8 cellular contexts compared by ENCODE assay signal in genomic region chr5:113295111-113295539, GRCh38.
DNase-seq lines count a peak whose midpoint lies in the region; TF ChIP-seq lines count a peak whose summit lies in the region.

No MANE protein-coding gene starts in this region.

- H3K27me3 ChIP-seq in duodenal mucosa (ENCODE audit: control insufficient read depth in 1 of 2, insufficient read depth in 2 of 2, low read length in 2 of 2) (peaks cover 0 to 27% of the 10 kb centered on the region in 2 donors), muscle layer of duodenum (ENCODE audit: low read depth, low read length) (no peaks in the 10 kb centered on the region)

- H3K9me3 ChIP-seq in duodenal mucosa (ENCODE audit: control insufficient read depth in 1 of 2, low read length in 2 of 2) (no peaks in the 10 kb centered on the region), muscle layer of duodenum (ENCODE audit: control insufficient read depth in 1 of 2, low read length in 2 of 2) (no peaks in the 10 kb centered on the region)

- H3K9ac ChIP-seq in duodenal mucosa (ENCODE audit: low read depth in 1 of 2, low read length in 2 of 2) = peak overlapping the region in 1 of 2 donors; percentile 19

- TF ChIP-seq CTCF in AG10803 (conservative IDR thresholded peaks at IDR 0.05; ENCODE audit: low read length) (0 out of 2 replicates have a peak, but pooled peaks have one; percentile 16), LNCaP clone FGC (IDR thresholded peaks at IDR 0.05; ENCODE audit: control insufficient read depth, extremely low read depth, insufficient read depth) (no peak)

- H3K4me1 ChIP-seq in duodenal mucosa (ENCODE audit: control insufficient read depth in 1 of 2, insufficient read depth in 2 of 2, low read length in 2 of 2) (peaks cover 0 to 6% of the 10 kb centered on the region in 2 donors), muscle layer of duodenum (ENCODE audit: control insufficient read depth in 1 of 2, insufficient read depth in 2 of 2, low read length in 2 of 2) (peaks cover 0 to 24% of the 10 kb centered on the region in 2 donors)

- intact Hi-C loops in posterior vena cava (cut with DNase I) = no loop called here

- H3K4me3 ChIP-seq in AG10803 (ENCODE audit: low read length) (peak overlapping the region; percentile 78), LNCaP clone FGC (ENCODE audit: low read depth, low read length) (peak overlapping the region; percentile 51), duodenal mucosa (ENCODE audit: low read depth in 1 of 2, low read length in 2 of 2) (peak overlapping the region; percentile 81), muscle layer of duodenum (ENCODE audit: low read depth in 1 of 2, low read length in 2 of 2) (peak overlapping the region; percentile 74 to 82)

- DNase-seq in AG10803 (ENCODE audit: low read depth) (no peak), LNCaP clone FGC (ENCODE audit: low read depth) (no peak), DMS153 (lab: John Stamatoyannopoulos, UW) (no peak), posterior vena cava (ENCODE audit: low spot score) (no peak), UCSD-AML1 (lab: John Stamatoyannopoulos, UW; ENCODE audit: unreplicated experiment) (no peak), medulla oblongata (ENCODE audit: extremely low spot score) (no peak)

- H3K27ac ChIP-seq in duodenal mucosa (ENCODE audit: low read depth, low read length) (no peak overlapping the region), muscle layer of duodenum (ENCODE audit: low read length) (peak overlapping the region; percentile 82)

- no peaks in the 10 kb centered on the region for H3K36me3 ChIP-seq in duodenal mucosa (ENCODE audit: control insufficient read depth in 1 of 2, insufficient read depth in 2 of 2, low read length in 2 of 2)
- H3K36me3 ChIP-seq in muscle layer of duodenum (ENCODE audit: control insufficient read depth in 1 of 2, insufficient read depth in 2 of 2, low read length in 2 of 2) = no peaks in the 10 kb centered on the region
